ENCODE assay signal across 1 cellular context in genomic region chr12:55981882-55982281, GRCh38.
TF ChIP-seq lines count a peak whose summit lies in the region.

No MANE protein-coding gene starts in this region.

TF ChIP-seq in HCT116, 20 proteins besides CTCF, POLR2A, EP300 and RAD21:
- peak; percentile 13; the same call in 1 of the 2 replicates for TF ChIP-seq JUND (IDR thresholded peaks at IDR 0.05)
- TF ChIP-seq EGR1 (IDR thresholded peaks at IDR 0.05; ENCODE audit: low read depth): peak; percentile 68
- peak; percentile 29; the same call in 1 of the 2 replicates for TF ChIP-seq FOSL1 (IDR thresholded peaks at IDR 0.05; ENCODE audit: low read depth)
